ENCODE assay signal across 1 cellular context in the genomic region with DNA sequence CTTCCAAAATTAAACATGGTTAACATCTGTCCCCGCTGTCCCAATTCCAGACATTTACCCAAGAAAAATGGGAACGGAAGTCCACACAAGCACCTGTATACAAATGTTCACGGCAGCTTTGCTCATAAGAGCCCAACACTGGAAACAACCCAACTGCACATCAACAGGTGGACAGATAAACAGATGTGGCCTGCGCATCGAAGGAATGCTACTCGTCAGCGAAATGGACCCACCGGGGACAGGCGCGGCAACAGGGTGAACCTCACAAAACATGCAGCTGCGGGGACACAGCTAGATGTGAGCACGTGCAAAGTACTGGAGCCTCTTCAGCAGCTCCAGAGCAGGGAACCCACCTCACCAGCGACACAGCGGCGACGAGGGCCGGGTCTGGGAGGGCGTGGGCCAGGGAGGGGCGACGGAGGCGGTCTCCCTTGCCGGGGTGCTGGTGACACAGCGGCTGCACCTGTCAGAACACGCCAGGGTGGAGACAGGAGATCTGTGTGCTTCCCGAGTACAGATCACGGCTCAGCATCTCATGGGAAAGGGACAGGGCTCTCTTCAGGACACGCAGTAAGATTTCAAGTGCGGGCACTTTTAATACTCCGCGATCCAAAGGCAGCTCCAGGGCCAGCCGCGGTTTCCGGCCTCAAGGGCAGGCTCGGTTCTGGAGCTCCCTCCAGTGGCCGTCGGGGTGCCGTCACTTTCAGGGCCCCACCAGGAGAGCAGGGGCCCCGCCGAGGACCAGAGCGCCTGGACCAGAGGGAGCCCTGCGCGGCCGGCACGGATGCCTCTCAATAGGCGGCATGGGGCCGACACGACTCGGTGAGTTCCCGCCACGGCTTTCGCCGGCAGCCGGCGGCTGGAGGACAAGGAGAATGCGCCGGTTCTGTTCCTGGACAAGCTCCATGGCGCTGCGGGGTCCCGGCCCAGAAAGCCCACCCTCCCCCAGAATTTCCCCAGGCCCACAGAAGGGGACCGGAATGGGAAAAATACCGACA.
TF ChIP-seq lines count a peak whose summit lies in the region.

No MANE protein-coding gene starts in this region.

TF ChIP-seq in HepG2, 621 proteins besides CTCF, POLR2A, EP300 and RAD21 (continued from another document and continues in another):
- TF ChIP-seq, protein P1, sequence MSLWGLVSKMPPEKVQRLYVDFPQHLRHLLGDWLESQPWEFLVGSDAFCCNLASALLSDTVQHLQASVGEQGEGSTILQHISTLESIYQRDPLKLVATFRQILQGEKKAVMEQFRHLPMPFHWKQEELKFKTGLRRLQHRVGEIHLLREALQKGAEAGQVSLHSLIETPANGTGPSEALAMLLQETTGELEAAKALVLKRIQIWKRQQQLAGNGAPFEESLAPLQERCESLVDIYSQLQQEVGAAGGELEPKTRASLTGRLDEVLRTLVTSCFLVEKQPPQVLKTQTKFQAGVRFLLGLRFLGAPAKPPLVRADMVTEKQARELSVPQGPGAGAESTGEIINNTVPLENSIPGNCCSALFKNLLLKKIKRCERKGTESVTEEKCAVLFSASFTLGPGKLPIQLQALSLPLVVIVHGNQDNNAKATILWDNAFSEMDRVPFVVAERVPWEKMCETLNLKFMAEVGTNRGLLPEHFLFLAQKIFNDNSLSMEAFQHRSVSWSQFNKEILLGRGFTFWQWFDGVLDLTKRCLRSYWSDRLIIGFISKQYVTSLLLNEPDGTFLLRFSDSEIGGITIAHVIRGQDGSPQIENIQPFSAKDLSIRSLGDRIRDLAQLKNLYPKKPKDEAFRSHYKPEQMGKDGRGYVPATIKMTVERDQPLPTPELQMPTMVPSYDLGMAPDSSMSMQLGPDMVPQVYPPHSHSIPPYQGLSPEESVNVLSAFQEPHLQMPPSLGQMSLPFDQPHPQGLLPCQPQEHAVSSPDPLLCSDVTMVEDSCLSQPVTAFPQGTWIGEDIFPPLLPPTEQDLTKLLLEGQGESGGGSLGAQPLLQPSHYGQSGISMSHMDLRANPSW (CRISPR knock-in tag; IDR thresholded peaks at IDR 0.05; ENCODE audit: borderline replicate concordance), result no peak
- TF ChIP-seq, protein P2, sequence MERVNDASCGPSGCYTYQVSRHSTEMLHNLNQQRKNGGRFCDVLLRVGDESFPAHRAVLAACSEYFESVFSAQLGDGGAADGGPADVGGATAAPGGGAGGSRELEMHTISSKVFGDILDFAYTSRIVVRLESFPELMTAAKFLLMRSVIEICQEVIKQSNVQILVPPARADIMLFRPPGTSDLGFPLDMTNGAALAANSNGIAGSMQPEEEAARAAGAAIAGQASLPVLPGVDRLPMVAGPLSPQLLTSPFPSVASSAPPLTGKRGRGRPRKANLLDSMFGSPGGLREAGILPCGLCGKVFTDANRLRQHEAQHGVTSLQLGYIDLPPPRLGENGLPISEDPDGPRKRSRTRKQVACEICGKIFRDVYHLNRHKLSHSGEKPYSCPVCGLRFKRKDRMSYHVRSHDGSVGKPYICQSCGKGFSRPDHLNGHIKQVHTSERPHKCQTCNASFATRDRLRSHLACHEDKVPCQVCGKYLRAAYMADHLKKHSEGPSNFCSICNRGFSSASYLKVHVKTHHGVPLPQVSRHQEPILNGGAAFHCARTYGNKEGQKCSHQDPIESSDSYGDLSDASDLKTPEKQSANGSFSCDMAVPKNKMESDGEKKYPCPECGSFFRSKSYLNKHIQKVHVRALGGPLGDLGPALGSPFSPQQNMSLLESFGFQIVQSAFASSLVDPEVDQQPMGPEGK (CRISPR knock-in tag; IDR thresholded peaks at IDR 0.05), result peak; percentile 55; the same call in 1 of the 2 replicates
- TF ChIP-seq SYNCRIP (IDR thresholded peaks at IDR 0.05; ENCODE audit: insufficient read depth, low read depth, low read length) (no peak), PCBP1 (IDR thresholded peaks at IDR 0.05; ENCODE audit: borderline replicate concordance, low read depth, low read length) (0 out of 2 replicates have a peak, but pooled peaks have one; percentile 52), ZNF501 (CRISPR knock-in tag; IDR thresholded peaks at IDR 0.05) (peak; percentile 82), GPN1 (CRISPR knock-in tag; IDR thresholded peaks at IDR 0.05; ENCODE audit: borderline replicate concordance) (0 out of 2 replicates have a peak, but pooled peaks have one; percentile 58), IRF2 (CRISPR knock-in tag; IDR thresholded peaks at IDR 0.05) (peak; percentile 40; the same call in 1 of the 2 replicates), RAD51 (IDR thresholded peaks at IDR 0.05; ENCODE audit: borderline replicate concordance) (no peak), ISX (CRISPR knock-in tag; conservative IDR thresholded peaks at IDR 0.05) (no peak), ZFAT (CRISPR knock-in tag; conservative IDR thresholded peaks at IDR 0.05) (no peak), GABPB1 (CRISPR knock-in tag; IDR thresholded peaks at IDR 0.05) (peak; percentile 75), KDM2A (CRISPR knock-in tag; IDR thresholded peaks at IDR 0.05; ENCODE audit: borderline replicate concordance, low read depth) (peak; percentile 64; the same call in 1 of the 2 replicates), ZNF550 (CRISPR knock-in tag; IDR thresholded peaks at IDR 0.05; ENCODE audit: borderline replicate concordance) (no peak), CENPT (CRISPR knock-in tag; IDR thresholded peaks at IDR 0.05; ENCODE audit: low read depth) (no peak), ZNF441 (CRISPR knock-in tag; IDR thresholded peaks at IDR 0.05; ENCODE audit: borderline replicate concordance) (0 out of 2 replicates have a peak, but pooled peaks have one; percentile 31), NCOA1 (CRISPR knock-in tag; IDR thresholded peaks at IDR 0.05) (no peak), PPARG (CRISPR knock-in tag; conservative IDR thresholded peaks at IDR 0.05) (0 out of 2 replicates have a peak, but pooled peaks have one; percentile 28)
- TF ChIP-seq, protein P3, sequence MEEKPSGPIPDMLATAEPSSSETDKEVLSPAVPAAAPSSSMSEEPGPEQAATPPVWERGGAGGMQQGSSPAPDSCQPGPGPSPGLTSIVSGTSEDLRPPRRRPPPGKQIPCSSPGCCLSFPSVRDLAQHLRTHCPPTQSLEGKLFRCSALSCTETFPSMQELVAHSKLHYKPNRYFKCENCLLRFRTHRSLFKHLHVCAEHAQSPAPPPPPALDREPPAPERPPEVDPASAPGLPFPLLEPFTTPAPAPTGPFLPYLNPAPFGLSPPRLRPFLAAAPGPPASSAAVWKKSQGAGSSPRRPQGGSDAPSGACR (CRISPR knock-in tag; IDR thresholded peaks at IDR 0.05), result 0 out of 2 replicates have a peak, but pooled peaks have one; percentile 41
- TF ChIP-seq, protein P4, sequence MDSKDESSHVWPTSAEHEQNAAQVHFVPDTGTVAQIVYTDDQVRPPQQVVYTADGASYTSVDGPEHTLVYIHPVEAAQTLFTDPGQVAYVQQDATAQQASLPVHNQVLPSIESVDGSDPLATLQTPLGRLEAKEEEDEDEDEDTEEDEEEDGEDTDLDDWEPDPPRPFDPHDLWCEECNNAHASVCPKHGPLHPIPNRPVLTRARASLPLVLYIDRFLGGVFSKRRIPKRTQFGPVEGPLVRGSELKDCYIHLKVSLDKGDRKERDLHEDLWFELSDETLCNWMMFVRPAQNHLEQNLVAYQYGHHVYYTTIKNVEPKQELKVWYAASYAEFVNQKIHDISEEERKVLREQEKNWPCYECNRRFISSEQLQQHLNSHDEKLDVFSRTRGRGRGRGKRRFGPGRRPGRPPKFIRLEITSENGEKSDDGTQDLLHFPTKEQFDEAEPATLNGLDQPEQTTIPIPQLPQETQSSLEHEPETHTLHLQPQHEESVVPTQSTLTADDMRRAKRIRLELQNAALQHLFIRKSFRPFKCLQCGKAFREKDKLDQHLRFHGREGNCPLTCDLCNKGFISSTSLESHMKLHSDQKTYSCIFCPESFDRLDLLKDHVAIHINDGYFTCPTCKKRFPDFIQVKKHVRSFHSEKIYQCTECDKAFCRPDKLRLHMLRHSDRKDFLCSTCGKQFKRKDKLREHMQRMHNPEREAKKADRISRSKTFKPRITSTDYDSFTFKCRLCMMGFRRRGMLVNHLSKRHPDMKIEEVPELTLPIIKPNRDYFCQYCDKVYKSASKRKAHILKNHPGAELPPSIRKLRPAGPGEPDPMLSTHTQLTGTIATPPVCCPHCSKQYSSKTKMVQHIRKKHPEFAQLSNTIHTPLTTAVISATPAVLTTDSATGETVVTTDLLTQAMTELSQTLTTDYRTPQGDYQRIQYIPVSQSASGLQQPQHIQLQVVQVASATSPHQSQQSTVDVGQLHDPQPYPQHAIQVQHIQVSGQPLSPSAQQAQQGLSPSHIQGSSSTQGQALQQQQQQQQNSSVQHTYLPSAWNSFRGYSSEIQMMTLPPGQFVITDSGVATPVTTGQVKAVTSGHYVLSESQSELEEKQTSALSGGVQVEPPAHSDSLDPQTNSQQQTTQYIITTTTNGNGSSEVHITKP (CRISPR knock-in tag; IDR thresholded peaks at IDR 0.05; ENCODE audit: low read depth), result no peak
- TF ChIP-seq, protein P5, sequence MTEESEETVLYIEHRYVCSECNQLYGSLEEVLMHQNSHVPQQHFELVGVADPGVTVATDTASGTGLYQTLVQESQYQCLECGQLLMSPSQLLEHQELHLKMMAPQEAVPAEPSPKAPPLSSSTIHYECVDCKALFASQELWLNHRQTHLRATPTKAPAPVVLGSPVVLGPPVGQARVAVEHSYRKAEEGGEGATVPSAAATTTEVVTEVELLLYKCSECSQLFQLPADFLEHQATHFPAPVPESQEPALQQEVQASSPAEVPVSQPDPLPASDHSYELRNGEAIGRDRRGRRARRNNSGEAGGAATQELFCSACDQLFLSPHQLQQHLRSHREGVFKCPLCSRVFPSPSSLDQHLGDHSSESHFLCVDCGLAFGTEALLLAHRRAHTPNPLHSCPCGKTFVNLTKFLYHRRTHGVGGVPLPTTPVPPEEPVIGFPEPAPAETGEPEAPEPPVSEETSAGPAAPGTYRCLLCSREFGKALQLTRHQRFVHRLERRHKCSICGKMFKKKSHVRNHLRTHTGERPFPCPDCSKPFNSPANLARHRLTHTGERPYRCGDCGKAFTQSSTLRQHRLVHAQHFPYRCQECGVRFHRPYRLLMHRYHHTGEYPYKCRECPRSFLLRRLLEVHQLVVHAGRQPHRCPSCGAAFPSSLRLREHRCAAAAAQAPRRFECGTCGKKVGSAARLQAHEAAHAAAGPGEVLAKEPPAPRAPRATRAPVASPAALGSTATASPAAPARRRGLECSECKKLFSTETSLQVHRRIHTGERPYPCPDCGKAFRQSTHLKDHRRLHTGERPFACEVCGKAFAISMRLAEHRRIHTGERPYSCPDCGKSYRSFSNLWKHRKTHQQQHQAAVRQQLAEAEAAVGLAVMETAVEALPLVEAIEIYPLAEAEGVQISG (CRISPR knock-in tag; IDR thresholded peaks at IDR 0.05), result peak; percentile 54; the same call in 1 of the 2 replicates
- TF ChIP-seq, protein P6, sequence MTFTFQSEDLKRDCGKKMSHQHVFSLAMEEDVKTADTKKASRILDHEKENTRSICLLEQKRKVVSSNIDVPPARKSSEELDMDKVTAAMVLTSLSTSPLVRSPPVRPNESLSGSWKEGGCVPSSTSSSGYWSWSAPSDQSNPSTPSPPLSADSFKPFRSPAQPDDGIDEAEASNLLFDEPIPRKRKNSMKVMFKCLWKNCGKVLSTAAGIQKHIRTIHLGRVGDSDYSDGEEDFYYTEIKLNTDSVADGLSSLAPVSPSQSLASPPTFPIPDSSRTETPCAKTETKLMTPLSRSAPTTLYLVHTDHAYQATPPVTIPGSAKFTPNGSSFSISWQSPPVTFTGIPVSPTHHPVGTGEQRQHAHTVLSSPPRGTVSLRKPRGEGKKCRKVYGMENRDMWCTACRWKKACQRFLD (CRISPR knock-in tag; IDR thresholded peaks at IDR 0.05; ENCODE audit: borderline replicate concordance), result 0 out of 2 replicates have a peak, but pooled peaks have one; percentile 32
- TF ChIP-seq, protein P7, sequence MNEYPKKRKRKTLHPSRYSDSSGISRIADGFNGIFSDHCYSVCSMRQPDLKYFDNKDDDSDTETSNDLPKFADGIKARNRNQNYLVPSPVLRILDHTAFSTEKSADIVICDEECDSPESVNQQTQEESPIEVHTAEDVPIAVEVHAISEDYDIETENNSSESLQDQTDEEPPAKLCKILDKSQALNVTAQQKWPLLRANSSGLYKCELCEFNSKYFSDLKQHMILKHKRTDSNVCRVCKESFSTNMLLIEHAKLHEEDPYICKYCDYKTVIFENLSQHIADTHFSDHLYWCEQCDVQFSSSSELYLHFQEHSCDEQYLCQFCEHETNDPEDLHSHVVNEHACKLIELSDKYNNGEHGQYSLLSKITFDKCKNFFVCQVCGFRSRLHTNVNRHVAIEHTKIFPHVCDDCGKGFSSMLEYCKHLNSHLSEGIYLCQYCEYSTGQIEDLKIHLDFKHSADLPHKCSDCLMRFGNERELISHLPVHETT (CRISPR knock-in tag; conservative IDR thresholded peaks at IDR 0.05), result 0 out of 2 replicates have a peak, but pooled peaks have one; percentile 25
- TF ChIP-seq, protein P8, sequence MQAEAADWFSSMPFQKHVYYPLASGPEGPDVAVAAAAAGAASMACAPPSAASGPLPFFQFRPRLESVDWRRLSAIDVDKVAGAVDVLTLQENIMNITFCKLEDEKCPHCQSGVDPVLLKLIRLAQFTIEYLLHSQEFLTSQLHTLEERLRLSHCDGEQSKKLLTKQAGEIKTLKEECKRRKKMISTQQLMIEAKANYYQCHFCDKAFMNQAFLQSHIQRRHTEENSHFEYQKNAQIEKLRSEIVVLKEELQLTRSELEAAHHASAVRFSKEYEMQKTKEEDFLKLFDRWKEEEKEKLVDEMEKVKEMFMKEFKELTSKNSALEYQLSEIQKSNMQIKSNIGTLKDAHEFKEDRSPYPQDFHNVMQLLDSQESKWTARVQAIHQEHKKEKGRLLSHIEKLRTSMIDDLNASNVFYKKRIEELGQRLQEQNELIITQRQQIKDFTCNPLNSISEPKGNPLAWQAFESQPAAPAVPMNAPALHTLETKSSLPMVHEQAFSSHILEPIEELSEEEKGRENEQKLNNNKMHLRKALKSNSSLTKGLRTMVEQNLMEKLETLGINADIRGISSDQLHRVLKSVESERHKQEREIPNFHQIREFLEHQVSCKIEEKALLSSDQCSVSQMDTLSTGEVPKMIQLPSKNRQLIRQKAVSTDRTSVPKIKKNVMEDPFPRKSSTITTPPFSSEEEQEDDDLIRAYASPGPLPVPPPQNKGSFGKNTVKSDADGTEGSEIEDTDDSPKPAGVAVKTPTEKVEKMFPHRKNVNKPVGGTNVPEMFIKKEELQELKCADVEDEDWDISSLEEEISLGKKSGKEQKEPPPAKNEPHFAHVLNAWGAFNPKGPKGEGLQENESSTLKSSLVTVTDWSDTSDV (CRISPR knock-in tag; IDR thresholded peaks at IDR 0.05), result no peak
- TF ChIP-seq, protein P9, sequence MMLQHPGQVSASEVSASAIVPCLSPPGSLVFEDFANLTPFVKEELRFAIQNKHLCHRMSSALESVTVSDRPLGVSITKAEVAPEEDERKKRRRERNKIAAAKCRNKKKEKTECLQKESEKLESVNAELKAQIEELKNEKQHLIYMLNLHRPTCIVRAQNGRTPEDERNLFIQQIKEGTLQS (CRISPR knock-in tag; IDR thresholded peaks at IDR 0.05), result 0 out of 2 replicates have a peak, but pooled peaks have one; percentile 39
- TF ChIP-seq, protein P10, sequence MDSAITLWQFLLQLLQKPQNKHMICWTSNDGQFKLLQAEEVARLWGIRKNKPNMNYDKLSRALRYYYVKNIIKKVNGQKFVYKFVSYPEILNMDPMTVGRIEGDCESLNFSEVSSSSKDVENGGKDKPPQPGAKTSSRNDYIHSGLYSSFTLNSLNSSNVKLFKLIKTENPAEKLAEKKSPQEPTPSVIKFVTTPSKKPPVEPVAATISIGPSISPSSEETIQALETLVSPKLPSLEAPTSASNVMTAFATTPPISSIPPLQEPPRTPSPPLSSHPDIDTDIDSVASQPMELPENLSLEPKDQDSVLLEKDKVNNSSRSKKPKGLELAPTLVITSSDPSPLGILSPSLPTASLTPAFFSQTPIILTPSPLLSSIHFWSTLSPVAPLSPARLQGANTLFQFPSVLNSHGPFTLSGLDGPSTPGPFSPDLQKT (CRISPR knock-in tag; IDR thresholded peaks at IDR 0.05; ENCODE audit: borderline replicate concordance), result no peak
